12 cellular contexts compared by ENCODE assay signal in the genomic region with DNA sequence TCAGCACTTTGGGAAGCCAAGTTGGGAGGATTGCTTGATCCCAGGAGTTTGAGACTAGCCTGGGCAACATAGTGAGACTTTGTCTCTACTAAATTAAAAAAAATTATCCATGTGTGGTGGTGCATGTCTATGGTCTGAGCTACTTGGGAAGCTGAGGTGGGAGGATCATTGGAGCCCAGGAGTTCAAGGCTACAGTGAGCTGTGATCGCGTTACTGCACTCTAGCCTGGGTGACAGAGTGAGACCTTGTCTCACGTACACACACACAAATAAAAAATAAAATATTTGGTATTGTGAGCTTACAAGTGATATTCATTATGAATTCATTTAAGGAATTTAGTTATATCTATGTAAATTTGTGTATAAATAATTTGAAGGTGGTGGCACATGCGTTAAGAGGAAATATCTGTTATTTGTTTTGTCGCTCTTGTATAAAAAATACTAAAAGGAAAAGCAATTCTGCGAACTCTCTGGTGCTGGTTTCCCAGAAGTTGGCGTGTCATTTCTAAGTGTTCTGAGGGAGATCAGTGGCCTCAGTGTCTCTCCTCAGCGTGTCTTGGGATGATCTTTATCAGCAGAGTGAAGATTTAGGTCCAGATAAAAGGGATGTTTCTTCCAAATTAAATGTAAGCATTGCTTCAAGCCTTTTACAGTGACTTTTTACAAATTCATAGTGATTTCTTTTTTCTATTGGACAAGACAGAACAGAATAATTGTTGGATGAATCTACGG.
A peak's percentile ranks its signal among the peaks of the same experiment; 100 is the strongest.
DNase-seq lines count a peak whose midpoint lies in the region; ATAC-seq and TF ChIP-seq lines count a peak whose summit lies in the region.
"Had no signal": no experiment of that assay in that cellular context is flagged by ENCODE, and none has a peak within 500 bp of the region (broad histone marks: within the 10 kb centered on the region; RNA-seq: fewer than 3 reads in every experiment).

No MANE protein-coding gene starts in this region.

- H3K9me3 ChIP-seq in IMR-90 (ENCODE audit: control insufficient read depth, insufficient read depth, low read length) (no peaks in the 10 kb centered on the region), skeletal muscle satellite cell (replicated peaks; ENCODE audit: low read length) (no peaks in the 10 kb centered on the region)
- H3K9me3 ChIP-seq: BLaER1, SJSA1 had no signal

- TF ChIP-seq RAD21 in IMR-90 (IDR thresholded peaks at IDR 0.05; ENCODE audit: low read length): no peak

- intact Hi-C loops in IMR-90 (cut with micrococcal nuclease): loop anchor here (1.0 to 10.0 kb wide), 10 partner anchors 119 to 1571 kb away; no protein-coding TSS in a partner anchor

- BruUV-seq in IMR-90 (replicated peaks; lab: Mats Ljungman, UMichigan): no TSS peak

- ATAC-seq in activated naive CD8-positive, alpha-beta T cell treated with anti-CD3 and anti-CD28 coated beads, Interleukin-2, amount 10 ng/mL, durations not matched to agents 7 days and 5 days (ENCODE audit: low read depth): no peak
- no peak for ATAC-seq in activated naive CD8-positive, alpha-beta T cell treated with anti-CD3 and anti-CD28 coated beads, Interleukin-2, amount 50 U/mL, for 24 hours
- ATAC-seq in IMR-90 (ENCODE audit: low read depth) (no peak), GM18909 (IDR thresholded peaks at IDR 0.05; ENCODE audit: poor library complexity, unreplicated experiment) (no peak)

- 0 out of 2 replicates have a peak overlapping the region, but pooled peaks have one; percentile 41 for H2BK20ac ChIP-seq in IMR-90 (ENCODE audit: low read depth, low read length)

- no peaks in the 10 kb centered on the region for H3K9me1 ChIP-seq in IMR-90 (ENCODE audit: insufficient read depth, low read length)

- TF ChIP-seq CTCF in IMR-90 (conservative IDR thresholded peaks at IDR 0.05; ENCODE audit: low read depth, low read length) (no peak), VCaP (conservative IDR thresholded peaks at IDR 0.05) (no peak)

- no peak overlapping the region for H2AFZ ChIP-seq in IMR-90 (replicated peaks; ENCODE audit: low read length, poor library complexity)

- H2AK9ac ChIP-seq in IMR-90 (replicated peaks; ENCODE audit: low read depth, low read length, poor library complexity): no peak overlapping the region

- no peak overlapping the region for H3K56ac ChIP-seq in IMR-90 (ENCODE audit: extremely low read depth, insufficient read depth, low read length)

- peak overlapping the region; percentile 33 for H3K27ac Mint-ChIP-seq in activated naive CD8-positive, alpha-beta T cell treated with anti-CD3 and anti-CD28 coated beads, Interleukin-2, amount 10 ng/mL, durations not matched to agents 7 days and 5 days
- H3K27ac Mint-ChIP-seq in activated naive CD8-positive, alpha-beta T cell treated with anti-CD3 and anti-CD28 coated beads, Interleukin-2, amount 50 U/mL, for 24 hours: no peak overlapping the region

- H3K79me1 ChIP-seq in IMR-90 (ENCODE audit: low read depth in 1 of 2, low read length in 2 of 2): peaks cover 3 to 4% of the 10 kb centered on the region in 2 experiments; a peak in 1 of 4 replicates

- 0 out of 3 replicates have a peak overlapping the region, but pooled peaks have one; percentile 41 for H2BK15ac ChIP-seq in IMR-90 (ENCODE audit: low read depth, low read length)

- dilution Hi-C loops in IMR-90 (cut with HindIII; ENCODE audit: low sequenced_read_pairs, unreplicated experiment): no loop called here

- in situ Hi-C loops in IMR-90 (cut with MboI; ENCODE audit: low sequenced_read_pairs): loop anchor here (25.0 kb wide), 1 partner anchor 1046 kb away; the partner anchor contains the start of gene IRX5

- H3K9me3 Mint-ChIP-seq in activated naive CD8-positive, alpha-beta T cell treated with anti-CD3 and anti-CD28 coated beads, Interleukin-2, amount 10 ng/mL, durations not matched to agents 7 days and 5 days: no peaks in the 10 kb centered on the region
- H3K9me3 Mint-ChIP-seq in activated naive CD8-positive, alpha-beta T cell treated with anti-CD3 and anti-CD28 coated beads, Interleukin-2, amount 50 U/mL, for 24 hours: no peaks in the 10 kb centered on the region

- no peak overlapping the region for H4K8ac ChIP-seq in IMR-90 (ENCODE audit: low read depth in 2 of 2, low read length in 2 of 2)

- H3K27ac ChIP-seq in IMR-90 (ENCODE audit: insufficient read depth, low read length) (no peak overlapping the region), VCaP (peak overlapping the region; percentile 70)
- H3K27ac ChIP-seq: BLaER1, SJSA1 had no signal

- POLR2A ChIA-PET in activated naive CD8-positive, alpha-beta T cell treated with anti-CD3 and anti-CD28 coated beads, Interleukin-2, amount 10 ng/mL, durations not matched to agents 7 days and 5 days (lab: Charles Lee): interaction anchor here (0.6 kb wide), 1 partner anchor 595 kb away, joined by 3 read pairs; no protein-coding TSS in a partner anchor
- POLR2A ChIA-PET in IMR-90 (lab: Charles Lee; ENCODE audit: unreplicated experiment): interaction anchor here (0.7 kb wide), 1 partner anchor 115 kb away, joined by 3 read pairs; no protein-coding TSS in a partner anchor

- H3K14ac ChIP-seq in IMR-90 (replicated peaks; ENCODE audit: low read depth, low read length): no peak overlapping the region

- no peak overlapping the region for H3K23ac ChIP-seq in IMR-90 (ENCODE audit: low read depth, low read length)

- H4K20me1 ChIP-seq in IMR-90 (ENCODE audit: insufficient read depth, low read length): no peaks in the 10 kb centered on the region
- H4K20me1 ChIP-seq: BLaER1 had no signal

- no peak overlapping the region for H3K4me3 ChIP-seq in IMR-90 (ENCODE audit: insufficient read depth, low read depth, low read length)
- H3K4me3 ChIP-seq in skeletal muscle satellite cell (ENCODE audit: low read length): no peak overlapping the region
- H3K4me3 ChIP-seq: BLaER1, SJSA1 had no signal

- H3K27me3 ChIP-seq in IMR-90 (ENCODE audit: control insufficient read depth, insufficient read depth, low read length) (no peaks in the 10 kb centered on the region), skeletal muscle satellite cell (ENCODE audit: control insufficient read depth, insufficient read depth, low read length) (no peaks in the 10 kb centered on the region)
- H3K27me3 ChIP-seq: BLaER1, SJSA1 had no signal

- no peak for DNase-seq in activated naive CD8-positive, alpha-beta T cell treated with anti-CD3 and anti-CD28 coated beads, Interleukin-2, amount 10 ng/mL, durations not matched to agents 7 days and 5 days
- no peak for DNase-seq in activated naive CD8-positive, alpha-beta T cell treated with anti-CD3 and anti-CD28 coated beads, Interleukin-2, amount 50 U/mL, for 24 hours
- DNase-seq in IMR-90: no peak
- DNase-seq in anterior cingulate cortex (lab: John Stamatoyannopoulos, UW): no peak
- DNase-seq in NCI-H2171 (lab: John Stamatoyannopoulos, UW): no peak
- DNase-seq: DMS 273 treated with DMSO at 0.1 percent for 48 hours, NCI-H2081 treated with DMSO at 0.1 percent for 48 hours had no signal

- no peak overlapping the region for H3K18ac ChIP-seq in IMR-90 (ENCODE audit: low read depth, low read length)

- peak overlapping the region; percentile 55 for H4K91ac ChIP-seq in IMR-90 (ENCODE audit: insufficient read depth, low read depth, low read length)

- H3K36me3 Mint-ChIP-seq in activated naive CD8-positive, alpha-beta T cell treated with anti-CD3 and anti-CD28 coated beads, Interleukin-2, amount 10 ng/mL, durations not matched to agents 7 days and 5 days: no peaks in the 10 kb centered on the region
- peaks cover 15% of the 10 kb centered on the region for H3K36me3 Mint-ChIP-seq in activated naive CD8-positive, alpha-beta T cell treated with anti-CD3 and anti-CD28 coated beads, Interleukin-2, amount 50 U/mL, for 24 hours (ENCODE audit: low read depth)

- H2AK5ac ChIP-seq in IMR-90 (ENCODE audit: low read depth, low read length): no peak overlapping the region

- no peak overlapping the region for H3K4me3 Mint-ChIP-seq in activated naive CD8-positive, alpha-beta T cell treated with anti-CD3 and anti-CD28 coated beads, Interleukin-2, amount 10 ng/mL, durations not matched to agents 7 days and 5 days
- H3K4me3 Mint-ChIP-seq in activated naive CD8-positive, alpha-beta T cell treated with anti-CD3 and anti-CD28 coated beads, Interleukin-2, amount 50 U/mL, for 24 hours: no peak overlapping the region

- H3K36me3 ChIP-seq in IMR-90 (ENCODE audit: control insufficient read depth, insufficient read depth, low read length): peaks cover 10% of the 10 kb centered on the region
- peaks cover 12% of the 10 kb centered on the region for H3K36me3 ChIP-seq in skeletal muscle satellite cell (ENCODE audit: insufficient read depth, low read length)

- H3K9ac ChIP-seq in IMR-90 (ENCODE audit: low read depth, low read length): peak overlapping the region; percentile 45; the same call in 1 of the 2 replicates
- H3K9ac ChIP-seq in skeletal muscle satellite cell (ENCODE audit: low read depth, low read length): peak overlapping the region; percentile 37
- H3K9ac ChIP-seq: BLaER1 had no signal

- H2BK5ac ChIP-seq in IMR-90 (ENCODE audit: low read depth, low read length, poor library complexity, severe bottlenecking): no peak overlapping the region

- peak overlapping the region; percentile 58; the same call in 1 of the 2 replicates for H3K4ac ChIP-seq in IMR-90 (ENCODE audit: low read depth, low read length)

- H2BK120ac ChIP-seq in IMR-90 (ENCODE audit: low read depth, low read length): no peak overlapping the region

- TF ChIP-seq POLR2A in IMR-90 (IDR thresholded peaks at IDR 0.05; ENCODE audit: low read depth, low read length): no peak

- no peak overlapping the region for H4K5ac ChIP-seq in IMR-90 (ENCODE audit: low read depth, low read length)

- CTCF ChIA-PET in IMR-90 (lab: Yijun Ruan, JAX): interaction anchor here (0.6 to 1.5 kb wide), 5 partner anchors 10 to 413 kb away, joined by 3 to 4 read pairs (median 3); no protein-coding TSS in a partner anchor

- H3K4me2 ChIP-seq in IMR-90 (ENCODE audit: low read depth, low read length): no peak overlapping the region
- no peak overlapping the region for H3K4me2 ChIP-seq in skeletal muscle satellite cell (ENCODE audit: low read length)
- H3K4me2 ChIP-seq: BLaER1 had no signal

- H3K4me1 Mint-ChIP-seq in activated naive CD8-positive, alpha-beta T cell treated with anti-CD3 and anti-CD28 coated beads, Interleukin-2, amount 10 ng/mL, durations not matched to agents 7 days and 5 days: peaks cover 15% of the 10 kb centered on the region
- H3K4me1 Mint-ChIP-seq in activated naive CD8-positive, alpha-beta T cell treated with anti-CD3 and anti-CD28 coated beads, Interleukin-2, amount 50 U/mL, for 24 hours: peaks cover 20% of the 10 kb centered on the region

- no peaks in the 10 kb centered on the region for H3K27me3 Mint-ChIP-seq in activated naive CD8-positive, alpha-beta T cell treated with anti-CD3 and anti-CD28 coated beads, Interleukin-2, amount 10 ng/mL, durations not matched to agents 7 days and 5 days
- no peaks in the 10 kb centered on the region for H3K27me3 Mint-ChIP-seq in activated naive CD8-positive, alpha-beta T cell treated with anti-CD3 and anti-CD28 coated beads, Interleukin-2, amount 50 U/mL, for 24 hours

- H3K4me1 ChIP-seq in IMR-90 (ENCODE audit: control insufficient read depth, insufficient read depth, low read length) (peaks cover 4% of the 10 kb centered on the region), skeletal muscle satellite cell (ENCODE audit: control insufficient read depth, insufficient read depth, low read length) (peaks cover 27% of the 10 kb centered on the region)
- H3K4me1 ChIP-seq: BLaER1 had no signal

- WGBS in IMR-90 (ENCODE audit: extremely low coverage in 2 of 2, insufficient read length in 1 of 2), 2 experiments: 100% methylated on average over 1 of the region's 9 CpGs; no CpG with 5 or more reads in 1 of the 2 experiments
